Comparison of ENCODE assay signal across 7 cellular contexts in genomic region chr17:45160505-45161287, GRCh38. TPM values are rescaled to one million over a fixed set of nuclear protein-coding genes. Genes with fewer than 3 reads are reported as not detected.
A peak's percentile ranks its signal among the peaks of the same experiment; 100 is the strongest.
DNase-seq lines count a peak whose midpoint lies in the region; ATAC-seq, FAIRE-seq and TF ChIP-seq lines count a peak whose summit lies in the region.

No MANE protein-coding gene starts in this region.

- H3K27me3 Mint-ChIP-seq in activated CD4-positive, alpha-beta memory T cell treated with anti-CD3 and anti-CD28 coated beads, Interleukin-2, amount 10 ng/mL, durations not matched to agents 7 days and 5 days = no peaks in the 10 kb centered on the region
- H3K27me3 Mint-ChIP-seq in stimulated activated naive B cell treated with anti-CD40 and anti-IgM and Interleukin-4, amounts not matched to agents 10 μg/mL and 1 μg/mL and 100 μg/mL, for 72 hours = no peaks in the 10 kb centered on the region

- peak overlapping the region; percentile 100 for H3K27ac ChIP-seq in effector memory CD4-positive, alpha-beta T cell (ENCODE audit: insufficient read depth, low read length, poor library complexity, severe bottlenecking)
- H3K27ac ChIP-seq in mesodermal cell (ENCODE audit: low read depth, low read length, severe bottlenecking) = peak overlapping the region; percentile 96

- H3K9me3 ChIP-seq in effector memory CD4-positive, alpha-beta T cell (ENCODE audit: control insufficient read depth, low read length) = no peaks in the 10 kb centered on the region
- H3K9me3 ChIP-seq in mesodermal cell (ENCODE audit: control insufficient read depth, low read length) = no peaks in the 10 kb centered on the region

- H3K36me3 ChIP-seq in effector memory CD4-positive, alpha-beta T cell (ENCODE audit: control insufficient read depth, insufficient read depth, low read length) = peaks cover 3% of the 10 kb centered on the region
- peaks cover 8% of the 10 kb centered on the region for H3K36me3 ChIP-seq in mesodermal cell (ENCODE audit: control insufficient read depth, insufficient read depth, low read length)

- no peak for FAIRE-seq in GM12891 (lab: Jason Lieb, UNC)

- peak; percentile 69 for TF ChIP-seq POLR2A in GM12891 (IDR thresholded peaks at IDR 0.05; ENCODE audit: low read depth, low read length)

- ATAC-seq in HG02759 (IDR thresholded peaks at IDR 0.05; ENCODE audit: unreplicated experiment) = peak; percentile 22
- ATAC-seq in stimulated activated naive B cell treated with anti-CD40 and anti-IgM and Interleukin-4, amounts not matched to agents 10 μg/mL and 1 μg/mL and 100 μg/mL, for 72 hours (replicated peaks) = peak; percentile 47 to 48

- peak overlapping the region; percentile 100 for H3K4me3 ChIP-seq in effector memory CD4-positive, alpha-beta T cell (ENCODE audit: insufficient read depth, low read depth, low read length, poor library complexity, severe bottlenecking)
- peak overlapping the region; percentile 76 for H3K4me3 ChIP-seq in mesodermal cell (ENCODE audit: extremely low read depth, insufficient read depth, low read length, poor library complexity, severe bottlenecking)

- H3K4me1 ChIP-seq in effector memory CD4-positive, alpha-beta T cell (ENCODE audit: control insufficient read depth, insufficient read depth, low read length, poor library complexity, severe bottlenecking) = peaks cover 8% of the 10 kb centered on the region
- peaks cover 11% of the 10 kb centered on the region for H3K4me1 ChIP-seq in mesodermal cell (ENCODE audit: control insufficient read depth, insufficient read depth, low read length, poor library complexity, severe bottlenecking)

- H3K27ac Mint-ChIP-seq in activated CD4-positive, alpha-beta memory T cell treated with anti-CD3 and anti-CD28 coated beads, Interleukin-2, amount 10 ng/mL, durations not matched to agents 7 days and 5 days = peak overlapping the region; percentile 90
- peak overlapping the region; percentile 100 for H3K27ac Mint-ChIP-seq in stimulated activated naive B cell treated with anti-CD40 and anti-IgM and Interleukin-4, amounts not matched to agents 10 μg/mL and 1 μg/mL and 100 μg/mL, for 72 hours

- peaks cover 48% of the 10 kb centered on the region for H3K4me1 Mint-ChIP-seq in activated CD4-positive, alpha-beta memory T cell treated with anti-CD3 and anti-CD28 coated beads, Interleukin-2, amount 10 ng/mL, durations not matched to agents 7 days and 5 days
- H3K4me1 Mint-ChIP-seq in stimulated activated naive B cell treated with anti-CD40 and anti-IgM and Interleukin-4, amounts not matched to agents 10 μg/mL and 1 μg/mL and 100 μg/mL, for 72 hours = peaks cover 24 to 46% of the 10 kb centered on the region in 2 donors

- POLR2A ChIA-PET in activated CD4-positive, alpha-beta memory T cell treated with anti-CD3 and anti-CD28 coated beads, Interleukin-2, amount 10 ng/mL, durations not matched to agents 7 days and 5 days (lab: Charles Lee) = interaction anchor here (0.8 to 8.9 kb wide), 21 partner anchors 11 to 262 kb away, joined by 3 to 470 read pairs (median 7); partner anchors contain the start of genes ACBD4, EFTUD2, FMNL1 and HEXIM1

- 0% methylated on average over 34 to 40 of the region's 47 CpGs for WGBS in mesodermal cell (ENCODE audit: insufficient coverage in 2 of 2), 2 experiments

- H3K36me3 Mint-ChIP-seq in activated CD4-positive, alpha-beta memory T cell treated with anti-CD3 and anti-CD28 coated beads, Interleukin-2, amount 10 ng/mL, durations not matched to agents 7 days and 5 days (ENCODE audit: low read depth) = peaks cover 37% of the 10 kb centered on the region
- peaks cover 15 to 28% of the 10 kb centered on the region in 2 donors for H3K36me3 Mint-ChIP-seq in stimulated activated naive B cell treated with anti-CD40 and anti-IgM and Interleukin-4, amounts not matched to agents 10 μg/mL and 1 μg/mL and 100 μg/mL, for 72 hours

- H3K27me3 ChIP-seq in effector memory CD4-positive, alpha-beta T cell (replicated peaks; ENCODE audit: control insufficient read depth, insufficient read depth, low read length, poor library complexity, severe bottlenecking) = no peaks in the 10 kb centered on the region

- no peak for DNase-seq in GM12891 (ENCODE audit: insufficient read length, low spot score)
- DNase-seq in NCI-H2171 (lab: John Stamatoyannopoulos, UW) = peak; percentile 67
- peak; percentile 60 for DNase-seq in activated CD4-positive, alpha-beta memory T cell treated with anti-CD3 and anti-CD28 coated beads, Interleukin-2, amount 10 ng/mL, durations not matched to agents 7 days and 5 days
- DNase-seq in effector memory CD4-positive, alpha-beta T cell = peak; percentile 27 to 48 (median 44)
- peak; percentile 62 for DNase-seq in stimulated activated naive B cell treated with anti-CD40 and anti-IgM and Interleukin-4, amounts not matched to agents 10 μg/mL and 1 μg/mL and 100 μg/mL, for 72 hours

- H3K4me3 Mint-ChIP-seq in activated CD4-positive, alpha-beta memory T cell treated with anti-CD3 and anti-CD28 coated beads, Interleukin-2, amount 10 ng/mL, durations not matched to agents 7 days and 5 days = peak overlapping the region; percentile 98
- peak overlapping the region; percentile 93 to 100 for H3K4me3 Mint-ChIP-seq in stimulated activated naive B cell treated with anti-CD40 and anti-IgM and Interleukin-4, amounts not matched to agents 10 μg/mL and 1 μg/mL and 100 μg/mL, for 72 hours

- CTCF ChIA-PET in activated CD4-positive, alpha-beta memory T cell treated with anti-CD3 and anti-CD28 coated beads, Interleukin-2, amount 10 ng/mL, durations not matched to agents 7 days and 5 days (lab: Charles Lee) = interaction anchor here (0.7 to 7.6 kb wide), 7 partner anchors 10 to 60 kb away, joined by 3 to 198 read pairs (median 9); partner anchors contain the start of genes ACBD4 and HEXIM1

- no peaks in the 10 kb centered on the region for H3K9me3 Mint-ChIP-seq in activated CD4-positive, alpha-beta memory T cell treated with anti-CD3 and anti-CD28 coated beads, Interleukin-2, amount 10 ng/mL, durations not matched to agents 7 days and 5 days
- H3K9me3 Mint-ChIP-seq in stimulated activated naive B cell treated with anti-CD40 and anti-IgM and Interleukin-4, amounts not matched to agents 10 μg/mL and 1 μg/mL and 100 μg/mL, for 72 hours = no peaks in the 10 kb centered on the region

TF ChIP-seq in GM12891, 5 proteins besides CTCF, POLR2A, EP300 and RAD21:
- TF ChIP-seq PAX5 (IDR thresholded peaks at IDR 0.05; ENCODE audit: insufficient read depth, low read length, severe bottlenecking) (no peak), POU2F2 (IDR thresholded peaks at IDR 0.05; ENCODE audit: low read depth, low read length) (no peak; the same call in 1 of the 2 replicates), TAF1 (IDR thresholded peaks at IDR 0.05; ENCODE audit: low read depth, low read length) (no peak; the same call in 1 of the 2 replicates), SPI1 (IDR thresholded peaks at IDR 0.05; ENCODE audit: low read depth, low read length) (no peak), POLR2AphosphoS5 (IDR thresholded peaks at IDR 0.05; ENCODE audit: low read depth, low read length) (no peak; the same call in 1 of the 2 replicates)

RNA-seq across cellular contexts. Expression of gene HEXIM2, which starts 1.0 kb away (rescaled TPM):
- polyA plus RNA-seq in GM12891 (2012; ENCODE audit: low read depth, missing spikeins) = 8.7 TPM
- 1 to 10 TPM; 6.5 to 8.0 TPM for total RNA-seq in activated CD4-positive, alpha-beta memory T cell treated with anti-CD3 and anti-CD28 coated beads, Interleukin-2, amount 10 ng/mL, durations not matched to agents 7 days and 5 days
- polyA plus RNA-seq in mesodermal cell (2013, experiment 1 of 2) = 9.5 TPM
- polyA plus RNA-seq in mesodermal cell (2013, experiment 2 of 2) = 7.7 TPM

RNA-seq across cellular contexts. Expression of gene HEXIM1, which starts 12.4 kb away (rescaled TPM):
- 21.4 TPM for polyA plus RNA-seq in GM12891 (2012; ENCODE audit: low read depth, missing spikeins)
- total RNA-seq in activated CD4-positive, alpha-beta memory T cell treated with anti-CD3 and anti-CD28 coated beads, Interleukin-2, amount 10 ng/mL, durations not matched to agents 7 days and 5 days = 10 to 100 TPM; 35.0 to 35.8 TPM
- 19.6 TPM for polyA plus RNA-seq in mesodermal cell (2013, experiment 1 of 2)
- polyA plus RNA-seq in mesodermal cell (2013, experiment 2 of 2) = 17.0 TPM

RNA-seq across cellular contexts. Expression of gene ACBD4, which starts 25.2 kb away (rescaled TPM):
- 8.1 TPM for polyA plus RNA-seq in GM12891 (2012; ENCODE audit: low read depth, missing spikeins)
- total RNA-seq in activated CD4-positive, alpha-beta memory T cell treated with anti-CD3 and anti-CD28 coated beads, Interleukin-2, amount 10 ng/mL, durations not matched to agents 7 days and 5 days = 10 to 100 TPM; 15.0 to 17.8 TPM
- polyA plus RNA-seq in mesodermal cell (2013, experiment 1 of 2) = 4.9 TPM
- polyA plus RNA-seq in mesodermal cell (2013, experiment 2 of 2) = 3.6 TPM

RNA-seq across cellular contexts. Expression of gene PLCD3, which starts 28.4 kb away (rescaled TPM):
- polyA plus RNA-seq in GM12891 (2012; ENCODE audit: low read depth, missing spikeins) = 0.53 TPM
- 1 to 10 TPM; 2.7 to 3.1 TPM for total RNA-seq in activated CD4-positive, alpha-beta memory T cell treated with anti-CD3 and anti-CD28 coated beads, Interleukin-2, amount 10 ng/mL, durations not matched to agents 7 days and 5 days
- 31.6 TPM for polyA plus RNA-seq in mesodermal cell (2013, experiment 1 of 2)
- polyA plus RNA-seq in mesodermal cell (2013, experiment 2 of 2) = 24.0 TPM
